Comparison of ENCODE assay signal across 1 cellular context in the genomic region with DNA sequence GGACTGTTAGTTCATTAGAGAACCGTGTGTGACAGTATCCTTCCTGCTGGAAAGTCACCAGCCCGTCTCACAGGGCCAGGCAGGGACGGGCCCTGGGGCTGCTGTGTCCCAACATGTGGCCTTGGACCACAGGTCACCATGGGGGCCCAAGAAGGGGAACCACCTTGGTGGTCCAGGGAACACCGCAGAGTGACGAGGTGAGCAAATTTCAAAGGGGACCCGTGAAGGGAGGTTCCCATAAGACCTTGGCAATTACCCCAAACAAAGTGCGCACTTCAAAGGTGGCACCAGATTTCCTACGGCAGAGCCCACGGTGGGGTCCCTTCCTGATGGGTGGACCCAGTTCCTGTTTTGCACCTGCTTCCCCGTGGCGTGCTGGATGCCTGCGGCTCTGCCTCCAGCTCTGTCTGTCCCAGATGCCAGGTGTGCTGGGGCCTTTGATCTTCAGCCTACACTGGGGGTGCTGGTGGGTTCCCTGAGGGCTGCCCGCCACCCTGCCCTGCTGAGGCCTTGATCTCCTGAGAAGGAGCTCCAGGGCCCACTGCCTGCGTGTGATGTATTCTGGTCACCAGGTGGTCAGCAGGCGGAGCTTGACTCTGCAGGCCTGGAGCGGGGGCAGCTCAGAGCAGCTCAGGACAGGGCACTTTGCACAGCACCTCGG.
TF ChIP-seq lines count a peak whose summit lies in the region.

No MANE protein-coding gene starts in this region.

TF ChIP-seq in K562, 482 proteins besides CTCF, POLR2A, EP300 and RAD21:
- TF ChIP-seq POLR2AphosphoS5 (IDR thresholded peaks at IDR 0.05; ENCODE audit: control insufficient read depth, insufficient read depth, low read depth, low read length) (0 out of 2 replicates have a peak, but pooled peaks have one; percentile 3), RBM22 (IDR thresholded peaks at IDR 0.05; ENCODE audit: low read depth, low read length, poor library complexity, severe bottlenecking) (peak; percentile 41), POLR2G (IDR thresholded peaks at IDR 0.05; ENCODE audit: low read depth, low read length) (peak; percentile 70), MECOM (CRISPR knock-in tag; IDR thresholded peaks at IDR 0.05) (no peak), RBFOX2 (IDR thresholded peaks at IDR 0.05; ENCODE audit: low read depth, low read length) (peak; percentile 33; the same call in 1 of the 2 replicates), ZNF764 (CRISPR knock-in tag; IDR thresholded peaks at IDR 0.05; ENCODE audit: low read depth) (no peak)
- TF ChIP-seq, protein P1, sequence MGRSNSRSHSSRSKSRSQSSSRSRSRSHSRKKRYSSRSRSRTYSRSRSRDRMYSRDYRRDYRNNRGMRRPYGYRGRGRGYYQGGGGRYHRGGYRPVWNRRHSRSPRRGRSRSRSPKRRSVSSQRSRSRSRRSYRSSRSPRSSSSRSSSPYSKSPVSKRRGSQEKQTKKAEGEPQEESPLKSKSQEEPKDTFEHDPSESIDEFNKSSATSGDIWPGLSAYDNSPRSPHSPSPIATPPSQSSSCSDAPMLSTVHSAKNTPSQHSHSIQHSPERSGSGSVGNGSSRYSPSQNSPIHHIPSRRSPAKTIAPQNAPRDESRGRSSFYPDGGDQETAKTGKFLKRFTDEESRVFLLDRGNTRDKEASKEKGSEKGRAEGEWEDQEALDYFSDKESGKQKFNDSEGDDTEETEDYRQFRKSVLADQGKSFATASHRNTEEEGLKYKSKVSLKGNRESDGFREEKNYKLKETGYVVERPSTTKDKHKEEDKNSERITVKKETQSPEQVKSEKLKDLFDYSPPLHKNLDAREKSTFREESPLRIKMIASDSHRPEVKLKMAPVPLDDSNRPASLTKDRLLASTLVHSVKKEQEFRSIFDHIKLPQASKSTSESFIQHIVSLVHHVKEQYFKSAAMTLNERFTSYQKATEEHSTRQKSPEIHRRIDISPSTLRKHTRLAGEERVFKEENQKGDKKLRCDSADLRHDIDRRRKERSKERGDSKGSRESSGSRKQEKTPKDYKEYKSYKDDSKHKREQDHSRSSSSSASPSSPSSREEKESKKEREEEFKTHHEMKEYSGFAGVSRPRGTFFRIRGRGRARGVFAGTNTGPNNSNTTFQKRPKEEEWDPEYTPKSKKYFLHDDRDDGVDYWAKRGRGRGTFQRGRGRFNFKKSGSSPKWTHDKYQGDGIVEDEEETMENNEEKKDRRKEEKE (IDR thresholded peaks at IDR 0.05; ENCODE audit: borderline replicate concordance in 1 of 2, control insufficient read depth in 1 of 2, low read depth in 2 of 2, low read length in 1 of 2), result no peak
